ENCODE assay signal across 8 cellular contexts in genomic region chr6:12150812-12151432, GRCh38.
A peak's percentile ranks its signal among the peaks of the same experiment; 100 is the strongest.
DNase-seq lines count a peak whose midpoint lies in the region; ATAC-seq and TF ChIP-seq lines count a peak whose summit lies in the region.

No MANE protein-coding gene starts in this region.

- intact Hi-C loops in mammary epithelial cell (cut with micrococcal nuclease), result loop anchor here (1.0 kb wide), 2 partner anchors 83 to 138 kb away; no protein-coding TSS in a partner anchor

- H3K79me2 ChIP-seq in OCI-LY3 (ENCODE audit: low read length) (no peaks in the 10 kb centered on the region), mammary epithelial cell (ENCODE audit: insufficient read depth, low read length) (no peaks in the 10 kb centered on the region)

- H2AFZ ChIP-seq in OCI-LY3 (ENCODE audit: low read depth, low read length) (no peak overlapping the region), mammary epithelial cell (ENCODE audit: low read depth, low read length) (no peak overlapping the region)

- POLR2A ChIA-PET in naive thymus-derived CD8-positive, alpha-beta T cell (lab: Charles Lee), result no interaction called here

- H3K9me3 ChIP-seq in OCI-LY3 (ENCODE audit: insufficient read depth, low read length), result no peaks in the 10 kb centered on the region
- H3K9me3 ChIP-seq in mammary epithelial cell (replicated peaks; ENCODE audit: insufficient read depth, low read length), result no peaks in the 10 kb centered on the region

- WGBS in mammary epithelial cell (ENCODE audit: low coverage, missing lambda C conversion rate), result 48% methylated on average over 7 of the region's 7 CpGs

- H3K36me3 ChIP-seq in OCI-LY3 (replicated peaks; ENCODE audit: low read depth, low read length), result no peaks in the 10 kb centered on the region
- peaks cover 2% of the 10 kb centered on the region for H3K36me3 ChIP-seq in mammary epithelial cell (ENCODE audit: insufficient read depth, low read length)

- BruUV-seq in mammary epithelial cell (replicated peaks; lab: Mats Ljungman, UMichigan), result no TSS peak

- in situ Hi-C loops in mammary epithelial cell (cut with MboI; ENCODE audit: low sequenced_read_pairs in 2 of 2), result no loop called here

- CTCF ChIA-PET in mammary epithelial cell (lab: Charles Lee; ENCODE audit: low non-redundant PET), result no interaction called here

- 0 out of 2 replicates have a peak, but pooled peaks cover 5% of the 10 kb centered on the region for H4K20me1 ChIP-seq in OCI-LY3 (ENCODE audit: insufficient read depth, low read length)
- no peaks in the 10 kb centered on the region for H4K20me1 ChIP-seq in mammary epithelial cell (ENCODE audit: insufficient read depth, low read length)

- H3K4me2 ChIP-seq in OCI-LY3 (ENCODE audit: low read length) (no peak overlapping the region; the same call in 1 of the 2 replicates), mammary epithelial cell (ENCODE audit: insufficient read depth, low read depth, low read length) (no peak overlapping the region)

- dilution Hi-C loops in mammary epithelial cell (cut with HindIII; ENCODE audit: low sequenced_read_pairs), result no loop called here

- H3K27me3 ChIP-seq in OCI-LY3 (ENCODE audit: low read depth, low read length) (no peaks in the 10 kb centered on the region), mammary epithelial cell (ENCODE audit: insufficient read depth, low read length) (no peaks in the 10 kb centered on the region)

- no peak overlapping the region for H3K4me3 Mint-ChIP-seq in naive thymus-derived CD8-positive, alpha-beta T cell

- H3K4me1 ChIP-seq in OCI-LY3 (ENCODE audit: low read length), result peaks cover 23% of the 10 kb centered on the region
- peaks cover 13% of the 10 kb centered on the region for H3K4me1 ChIP-seq in mammary epithelial cell (ENCODE audit: insufficient read depth, low read length)

- H3K9me3 Mint-ChIP-seq in naive thymus-derived CD8-positive, alpha-beta T cell, result no peaks in the 10 kb centered on the region

- H3K36me3 Mint-ChIP-seq in naive thymus-derived CD8-positive, alpha-beta T cell, result peaks cover 0 to 48% (median 6%) of the 10 kb centered on the region in 3 donors

- peak overlapping the region in 1 of 10 donors; percentile 0 for H3K27ac Mint-ChIP-seq in naive thymus-derived CD8-positive, alpha-beta T cell

- H3K4me1 Mint-ChIP-seq in naive thymus-derived CD8-positive, alpha-beta T cell, result peaks cover 0 to 9% (median 3%) of the 10 kb centered on the region in 4 donors

- H3K9ac ChIP-seq in OCI-LY3 (ENCODE audit: low read length), result no peak overlapping the region
- H3K9ac ChIP-seq in mammary epithelial cell (ENCODE audit: insufficient read depth, low read length), result no peak overlapping the region

- peak; percentile 71 for TF ChIP-seq CTCF in OCI-LY3 (IDR thresholded peaks at IDR 0.05; ENCODE audit: low read depth, low read length)
- TF ChIP-seq CTCF in mammary epithelial cell (conservative IDR thresholded peaks at IDR 0.05 in 1 of 2, IDR thresholded peaks at IDR 0.05 in 1 of 2; ENCODE audit: extremely low read depth in 1 of 2, insufficient read depth in 1 of 2, low read depth in 1 of 2, low read length in 2 of 2), result peak; percentile 56 to 81

- DNase-seq in NCI-H2081 (lab: John Stamatoyannopoulos, UW), result peak; percentile 10 to 26
- DNase-seq in NCI-H2081 treated with DMSO at 0.1 percent for 48 hours (lab: John Stamatoyannopoulos, UW), result no peak
- DNase-seq in mammary epithelial cell, result no peak
- peak in 9 of 10 donors; percentile 21 to 70 (median 48) for DNase-seq in naive thymus-derived CD8-positive, alpha-beta T cell

- no peaks in the 10 kb centered on the region for H3K27me3 Mint-ChIP-seq in naive thymus-derived CD8-positive, alpha-beta T cell

- H3K27ac ChIP-seq in OCI-LY3 (ENCODE audit: low read length) (no peak overlapping the region), mammary epithelial cell (ENCODE audit: insufficient read depth, low read depth, low read length) (no peak overlapping the region)

- ATAC-seq in naive thymus-derived CD8-positive, alpha-beta T cell, result peak; percentile 63 to 70
- no peak for ATAC-seq in GM19324 (IDR thresholded peaks at IDR 0.05; ENCODE audit: low FRiP score, unreplicated experiment)
- no peak for ATAC-seq in GM18511 (IDR thresholded peaks at IDR 0.05; ENCODE audit: unreplicated experiment)
- ATAC-seq in HG02763 (IDR thresholded peaks at IDR 0.05; ENCODE audit: unreplicated experiment), result no peak

- H3K4me3 ChIP-seq in OCI-LY3 (ENCODE audit: low read length), result no peak overlapping the region
- H3K4me3 ChIP-seq in mammary epithelial cell (replicated peaks in 1 of 3; ENCODE audit: insufficient read depth in 1 of 3, low read depth in 2 of 3, low read length in 3 of 3), result no peak overlapping the region

Comparison
In these comparisons a context has a peak if more than half of its experiments do, and no peak if none do; other contexts are left out.
1. DNase-seq: peak in NCI-H2081 (2 of 2) and naive thymus-derived CD8-positive, alpha-beta T cell (9 of 10); none in NCI-H2081 treated with DMSO at 0.1 percent for 48 hours (single experiment) and mammary epithelial cell (single experiment).
2. ATAC-seq: peak in naive thymus-derived CD8-positive, alpha-beta T cell (2 of 2); none in GM19324 (single experiment), GM18511 (single experiment) and HG02763 (single experiment).